ENCODE assay signal across 15 cellular contexts in the genomic region with DNA sequence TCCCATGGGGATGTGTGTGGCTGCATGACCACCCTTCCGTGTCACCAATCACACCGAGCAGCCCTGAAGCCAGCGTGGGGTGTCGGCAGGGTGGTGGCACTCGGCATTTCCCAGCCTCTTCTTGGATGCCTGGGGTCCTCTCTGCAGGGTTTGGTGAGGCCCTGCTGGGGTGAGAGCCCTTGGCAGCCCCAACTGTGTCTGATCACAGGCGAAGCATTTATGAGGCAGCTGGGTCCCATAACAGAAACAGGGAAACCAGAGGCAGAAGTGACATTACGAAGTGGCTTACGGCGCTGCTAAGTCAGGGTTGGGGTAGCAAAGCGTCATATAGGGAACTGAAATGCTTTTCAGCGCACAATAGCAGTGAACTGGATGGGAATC.
DNase-seq lines count a peak whose midpoint lies in the region; ATAC-seq and TF ChIP-seq lines count a peak whose summit lies in the region.
"Had no signal": no experiment of that assay in that cellular context is flagged by ENCODE, and none has a peak within 500 bp of the region (broad histone marks: within the 10 kb centered on the region; RNA-seq: fewer than 3 reads in every experiment).

No MANE protein-coding gene starts in this region.

- H3K27me3 Mint-ChIP-seq in naive B cell: peaks cover 12 to 37% (median 29%) of the 10 kb centered on the region in 3 donors
- H3K27me3 Mint-ChIP-seq: activated naive CD8-positive, alpha-beta T cell treated with anti-CD3 and anti-CD28 coated beads, Interleukin-2, amount 10 ng/mL, durations not matched to agents 7 days and 5 days had no signal

- DNase-seq in GM10248 (ENCODE audit: extremely low spot score) (peak; percentile 63), Peyer's patch (peak in 2 of 3 donors; percentile 68), naive B cell (peak; percentile 46), cerebellar cortex (ENCODE audit: low spot score) (no peak), NCI-H69 (lab: John Stamatoyannopoulos, UW) (no peak), AG08395 (ENCODE audit: low spot score) (no peak), SW480 (ENCODE audit: low spot score) (no peak)
- DNase-seq: activated CD4-positive, alpha-beta memory T cell treated with anti-CD3 and anti-CD28 coated beads for 36 hours; activated naive CD8-positive, alpha-beta T cell treated with anti-CD3 and anti-CD28 coated beads, Interleukin-2, amount 10 ng/mL, durations not matched to agents 7 days and 5 days; AML-193; GF-D8; heart left ventricle; NCI-H1417 had no signal

- H3K9me3 ChIP-seq in Peyer's patch: no peaks in the 10 kb centered on the region
- H3K9me3 ChIP-seq: heart left ventricle, tibial nerve had no signal

- no peaks in the 10 kb centered on the region for H3K36me3 Mint-ChIP-seq in naive B cell
- H3K36me3 Mint-ChIP-seq: activated CD4-positive, alpha-beta memory T cell treated with anti-CD3 and anti-CD28 coated beads for 36 hours; activated naive CD8-positive, alpha-beta T cell treated with anti-CD3 and anti-CD28 coated beads, Interleukin-2, amount 10 ng/mL, durations not matched to agents 7 days and 5 days had no signal

- CTCF ChIA-PET in GM10248 (lab: Yijun Ruan, JAX): no interaction called here

- ATAC-seq in GM21825 (IDR thresholded peaks at IDR 0.05; ENCODE audit: unreplicated experiment) (peak; percentile 41), naive B cell (ENCODE audit: low read depth in 2 of 2) (peak; percentile 86 to 88)

- no peaks in the 10 kb centered on the region for H3K27me3 ChIP-seq in Peyer's patch
- H3K27me3 ChIP-seq: heart left ventricle had no signal

- H3K27ac Mint-ChIP-seq in naive B cell: peak overlapping the region; percentile 24 to 91 (median 65)
- H3K27ac Mint-ChIP-seq: activated CD4-positive, alpha-beta memory T cell treated with anti-CD3 and anti-CD28 coated beads for 36 hours; activated naive CD8-positive, alpha-beta T cell treated with anti-CD3 and anti-CD28 coated beads, Interleukin-2, amount 10 ng/mL, durations not matched to agents 7 days and 5 days had no signal

- H3K4me1 ChIP-seq in Peyer's patch: peaks cover 0 to 8% (median 3%) of the 10 kb centered on the region in 4 donors
- H3K4me1 ChIP-seq: tibial nerve had no signal

- peak overlapping the region; percentile 57 to 86 (median 79) for H3K4me3 Mint-ChIP-seq in naive B cell
- H3K4me3 Mint-ChIP-seq: activated CD4-positive, alpha-beta memory T cell treated with anti-CD3 and anti-CD28 coated beads for 36 hours; activated naive CD8-positive, alpha-beta T cell treated with anti-CD3 and anti-CD28 coated beads, Interleukin-2, amount 10 ng/mL, durations not matched to agents 7 days and 5 days had no signal

- H3K9me3 Mint-ChIP-seq in naive B cell: no peaks in the 10 kb centered on the region
- H3K9me3 Mint-ChIP-seq: activated CD4-positive, alpha-beta memory T cell treated with anti-CD3 and anti-CD28 coated beads for 36 hours; activated naive CD8-positive, alpha-beta T cell treated with anti-CD3 and anti-CD28 coated beads, Interleukin-2, amount 10 ng/mL, durations not matched to agents 7 days and 5 days had no signal

- TF ChIP-seq CTCF in GM10248 (IDR thresholded peaks at IDR 0.05; ENCODE audit: control extremely low read depth, extremely low read depth, low read depth, missing control alignments) (no peak), Peyer's patch (IDR thresholded peaks at IDR 0.05) (no peak)

- peak overlapping the region in 1 of 4 donors; percentile 21 for H3K4me3 ChIP-seq in Peyer's patch
- H3K4me3 ChIP-seq: heart left ventricle, tibial nerve had no signal

- no peak for TF ChIP-seq POLR2A in Peyer's patch (IDR thresholded peaks at IDR 0.05)

- H3K27ac ChIP-seq in Peyer's patch: peak overlapping the region in 2 of 4 donors; percentile 30 to 51
- H3K27ac ChIP-seq: tibial nerve had no signal

- POLR2A ChIA-PET in GM10248 (lab: Yijun Ruan, JAX): no interaction called here

- H3K36me3 ChIP-seq in Peyer's patch: no peaks in the 10 kb centered on the region
- H3K36me3 ChIP-seq: heart left ventricle, tibial nerve had no signal

- H3K4me1 Mint-ChIP-seq in naive B cell: peaks cover 33 to 53% (median 34%) of the 10 kb centered on the region in 3 donors

Comparison
In these comparisons a context has a peak if more than half of its experiments do, and no peak if none do; other contexts are left out.
1. DNase-seq: peak in GM10248 (single experiment), Peyer's patch (2 of 3) and naive B cell (single experiment); none in cerebellar cortex (single experiment), NCI-H69 (single experiment), AG08395 (single experiment) and SW480 (single experiment).